Comparison of ENCODE assay signal across 1 cellular context in the genomic region with DNA sequence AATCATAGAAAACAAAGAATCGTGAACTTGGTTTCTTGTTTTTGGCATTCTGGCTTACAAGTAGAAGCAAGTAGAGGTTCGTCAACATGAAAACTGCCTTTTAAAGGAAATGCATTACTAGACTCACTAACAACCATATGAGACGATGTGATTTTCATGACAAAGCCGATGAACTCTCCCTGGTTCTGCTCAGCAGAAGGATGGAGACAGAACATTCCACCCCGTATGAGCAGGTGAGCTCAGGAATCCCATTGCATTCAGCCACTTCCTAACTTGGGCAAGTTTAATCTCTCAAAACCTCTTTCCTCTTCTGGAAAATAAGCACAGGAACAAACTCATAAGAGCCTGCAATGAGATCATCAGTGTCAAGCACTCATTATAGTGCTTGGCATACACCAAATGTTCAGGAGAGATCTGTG.
TF ChIP-seq lines count a peak whose summit lies in the region.

No MANE protein-coding gene starts in this region.

TF ChIP-seq in IMR-90, 13 proteins besides CTCF, POLR2A, EP300 and RAD21:
- TF ChIP-seq CEBPB (IDR thresholded peaks at IDR 0.05; ENCODE audit: low read depth, low read length) = no peak
- TF ChIP-seq MXI1 (IDR thresholded peaks at IDR 0.05; ENCODE audit: borderline replicate concordance, low read depth, low read length) = no peak
- TF ChIP-seq BHLHE40 (IDR thresholded peaks at IDR 0.05; ENCODE audit: low read depth, low read length) = no peak
- TF ChIP-seq, protein P1, sequence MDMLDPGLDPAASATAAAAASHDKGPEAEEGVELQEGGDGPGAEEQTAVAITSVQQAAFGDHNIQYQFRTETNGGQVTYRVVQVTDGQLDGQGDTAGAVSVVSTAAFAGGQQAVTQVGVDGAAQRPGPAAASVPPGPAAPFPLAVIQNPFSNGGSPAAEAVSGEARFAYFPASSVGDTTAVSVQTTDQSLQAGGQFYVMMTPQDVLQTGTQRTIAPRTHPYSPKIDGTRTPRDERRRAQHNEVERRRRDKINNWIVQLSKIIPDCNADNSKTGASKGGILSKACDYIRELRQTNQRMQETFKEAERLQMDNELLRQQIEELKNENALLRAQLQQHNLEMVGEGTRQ (IDR thresholded peaks at IDR 0.05; ENCODE audit: low read depth, low read length) = no peak
- TF ChIP-seq CHD1 (IDR thresholded peaks at IDR 0.05; ENCODE audit: low read depth, low read length) = no peak
- TF ChIP-seq RCOR1 (IDR thresholded peaks at IDR 0.05; ENCODE audit: insufficient replicate concordance, low read length) = no peak
- no peak for TF ChIP-seq MAFK (IDR thresholded peaks at IDR 0.05; ENCODE audit: low read depth, low read length)
